Comparison of ENCODE assay signal across 13 cellular contexts in genomic region chr9:27489087-27489876, GRCh38. TPM values are rescaled to one million over a fixed set of nuclear protein-coding genes. Genes with fewer than 3 reads are reported as not detected.
DNase-seq lines count a peak whose midpoint lies in the region; ATAC-seq and TF ChIP-seq lines count a peak whose summit lies in the region.
"Had no signal": no experiment of that assay in that cellular context is flagged by ENCODE, and none has a peak within 500 bp of the region (broad histone marks: within the 10 kb centered on the region; RNA-seq: fewer than 3 reads in every experiment).

No MANE protein-coding gene starts in this region.

- peaks cover 20% of the 10 kb centered on the region for H3K4me1 ChIP-seq in foreskin keratinocyte
- H3K4me1 ChIP-seq: gastrocnemius medialis had no signal

- ATAC-seq in GM18499 (IDR thresholded peaks at IDR 0.05; ENCODE audit: insufficient read depth, unreplicated experiment) (peak; percentile 73), GM21381 (IDR thresholded peaks at IDR 0.05; ENCODE audit: unreplicated experiment) (peak; percentile 70), HG03139 (IDR thresholded peaks at IDR 0.05; ENCODE audit: unreplicated experiment) (peak; percentile 67), foreskin keratinocyte (no peak), left lobe of liver (no peak)
- no peak for ATAC-seq in activated CD4-positive, CD25-positive, alpha-beta regulatory T cell treated with anti-CD3 and anti-CD28 coated beads, Interleukin-2, amount 50 U/mL, for 24 hours
- ATAC-seq: gastrocnemius medialis had no signal

- H3K27me3 ChIP-seq in foreskin keratinocyte: no peaks in the 10 kb centered on the region
- H3K27me3 ChIP-seq: gastrocnemius medialis had no signal

- no peak overlapping the region for H3K27ac ChIP-seq in foreskin keratinocyte
- H3K27ac ChIP-seq: gastrocnemius medialis had no signal

- DNase-seq in foreskin keratinocyte: no peak
- no peak for DNase-seq in NCI-H446 (lab: John Stamatoyannopoulos, UW)
- no peak for DNase-seq in foreskin melanocyte
- no peak for DNase-seq in left lobe of liver (ENCODE audit: low spot score)
- DNase-seq: activated naive CD8-positive, alpha-beta T cell treated with anti-CD3 and anti-CD28 coated beads, Interleukin-2, amount 10 ng/mL, durations not matched to agents 7 days and 5 days; DMS79; gastrocnemius medialis had no signal

- TF ChIP-seq CTCF in foreskin keratinocyte (conservative IDR thresholded peaks at IDR 0.05): peak; percentile 9

RNA-seq across cellular contexts. Expression of gene IFNK, which starts 34.8 kb away (rescaled TPM):
- total RNA-seq in foreskin keratinocyte (55.8 and 72.0 TPM in 2 replicates), left lobe of liver (not detected)
- polyA plus RNA-seq in foreskin keratinocyte: 46.5 and 57.3 TPM in 2 replicates
- total RNA-seq: activated naive CD8-positive, alpha-beta T cell treated with anti-CD3 and anti-CD28 coated beads, Interleukin-2, amount 10 ng/mL, durations not matched to agents 7 days and 5 days; gastrocnemius medialis; renal cortical epithelial cell; T-helper 1 cell treated with Interleukin-12 subunit alpha and Interleukin-12 subunit beta and Interleukin-4 antibody, amounts not matched to agents 30 ng/mL and 1 ng/mL, for 36 hours had no signal

RNA-seq across cellular contexts. Expression of gene MOB3B, which starts 40.3 kb away (rescaled TPM):
- total RNA-seq in foreskin keratinocyte: 27.7 and 35.0 TPM in 2 replicates
- 10.6 and 16.8 TPM in 2 replicates for polyA plus RNA-seq in foreskin keratinocyte
- 0.91 TPM for total RNA-seq in left lobe of liver

Comparison
In these comparisons a context has a peak if more than half of its experiments do, and no peak if none do; other contexts are left out.
1. ATAC-seq: peak in GM18499 (single experiment), GM21381 (single experiment) and HG03139 (single experiment); none in foreskin keratinocyte (single experiment), activated CD4-positive, CD25-positive, alpha-beta regulatory T cell treated with anti-CD3 and anti-CD28 coated beads, Interleukin-2, amount 50 U/mL, for 24 hours (0 of 2) and left lobe of liver (single experiment).
2. RNA of gene IFNK, which starts 34.8 kb away (total RNA-seq): 55.8 to 72.0 TPM in foreskin keratinocyte; not detected in left lobe of liver (single experiment); every median in the first group is over 10 times any median in the second.
3. RNA of gene MOB3B, which starts 40.3 kb away (total RNA-seq): 27.7 to 35.0 TPM in foreskin keratinocyte; 0.91 TPM in left lobe of liver (single experiment); every median in the first group is over 10 times any median in the second.